Comparison of ENCODE assay signal across 1 cellular context in the genomic region with DNA sequence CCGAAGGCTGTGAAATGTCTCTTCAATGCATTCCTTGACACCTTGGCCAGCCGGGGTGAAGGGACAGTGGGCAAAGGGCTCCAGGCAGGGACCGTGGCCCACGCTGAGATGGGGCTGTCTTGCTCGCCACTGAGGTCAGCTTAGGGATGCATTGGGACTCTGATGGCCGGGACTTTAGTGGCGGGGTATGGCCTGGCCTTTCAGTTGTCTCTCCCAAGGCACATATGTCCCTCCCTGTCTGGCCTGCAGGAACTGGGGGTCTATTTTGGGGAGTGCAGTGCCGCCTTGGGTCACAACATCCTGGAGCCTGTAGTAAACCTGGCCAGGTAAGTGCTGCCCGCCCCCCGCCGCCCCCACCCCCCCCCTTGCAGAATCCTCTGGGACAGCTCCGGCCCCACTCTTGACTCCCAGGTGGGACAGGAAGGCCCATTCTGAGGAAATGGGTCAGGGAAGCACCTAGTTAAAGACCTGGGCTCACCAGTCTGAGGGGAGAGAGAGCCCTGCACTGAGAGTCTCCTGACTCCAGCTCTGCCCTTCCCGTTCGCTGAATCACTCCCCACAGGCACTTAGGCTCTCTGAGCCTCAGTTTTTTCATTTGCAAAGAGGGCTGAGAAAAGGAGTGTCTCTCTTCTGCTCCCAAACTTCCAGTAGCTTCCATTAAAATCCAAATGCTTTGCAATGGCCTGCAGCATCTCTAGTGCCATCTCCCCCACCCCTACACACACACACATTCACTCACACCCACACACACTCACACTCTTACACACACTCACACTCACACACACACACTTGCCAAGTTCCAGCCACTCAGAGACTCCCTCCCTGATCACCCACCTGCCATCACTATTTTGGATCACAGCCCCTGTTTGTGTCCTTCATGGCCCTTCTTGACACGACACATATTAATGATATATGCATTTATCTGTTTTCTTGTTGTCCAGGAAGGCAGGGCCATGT.
TF ChIP-seq lines count a peak whose summit lies in the region.

No MANE protein-coding gene starts in this region.

TF ChIP-seq in SK-N-SH, 30 proteins besides CTCF, POLR2A, EP300 and RAD21 (continued from another document):
- TF ChIP-seq REST (IDR thresholded peaks at IDR 0.05; ENCODE audit: low read depth, low read length) = no peak
- TF ChIP-seq, protein P1, sequence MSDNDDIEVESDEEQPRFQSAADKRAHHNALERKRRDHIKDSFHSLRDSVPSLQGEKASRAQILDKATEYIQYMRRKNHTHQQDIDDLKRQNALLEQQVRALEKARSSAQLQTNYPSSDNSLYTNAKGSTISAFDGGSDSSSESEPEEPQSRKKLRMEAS (IDR thresholded peaks at IDR 0.05; ENCODE audit: low read depth) = no peak
- TF ChIP-seq FOXJ3 (CRISPR knock-in tag; IDR thresholded peaks at IDR 0.05) = no peak
TF ChIP-seq in SK-N-SH: peak in this region for 0.
